31 cellular contexts compared by ENCODE assay signal in the genomic region with DNA sequence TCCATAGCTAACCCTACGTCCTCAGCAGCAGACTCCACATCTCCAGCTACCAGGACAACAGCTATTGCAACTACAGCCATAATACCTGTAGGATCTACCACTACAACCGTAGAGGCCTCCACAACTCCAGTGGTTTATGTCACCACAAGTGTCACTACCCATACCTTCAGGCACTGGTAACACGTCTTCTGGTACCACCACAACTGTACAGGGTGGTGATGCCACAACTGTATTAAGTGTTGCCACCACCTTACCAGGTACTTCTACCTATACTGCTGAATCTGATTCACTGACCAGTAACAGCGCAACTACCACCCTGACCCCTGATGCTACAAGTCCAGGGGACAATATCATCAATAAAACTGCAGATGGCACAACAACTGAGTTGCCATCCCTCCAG. TPM values are rescaled to one million over a fixed set of nuclear protein-coding genes. Genes with fewer than 3 reads are reported as not detected.
"Had no signal": no experiment of that assay in that cellular context is flagged by ENCODE, and none has a peak within 500 bp of the region (broad histone marks: within the 10 kb centered on the region; RNA-seq: fewer than 3 reads in every experiment).

No MANE protein-coding gene starts in this region.

- H3K9me3 Mint-ChIP-seq: stimulated activated naive B cell treated with anti-CD40 and anti-IgM and Interleukin-4, amounts not matched to agents 10 μg/mL and 1 μg/mL and 100 μg/mL, for 72 hours; stimulated activated naive CD8-positive, alpha-beta T cell treated with anti-CD3 and anti-CD28 coated beads, Interleukin-15, Interleukin-2, amounts not matched to agents 100 ng/mL and 50 ng/mL, for 24 hours; type B pancreatic cell had no signal

- H3K4me3 Mint-ChIP-seq: stimulated activated naive B cell treated with anti-CD40 and anti-IgM and Interleukin-4, amounts not matched to agents 10 μg/mL and 1 μg/mL and 100 μg/mL, for 72 hours; stimulated activated naive CD8-positive, alpha-beta T cell treated with anti-CD3 and anti-CD28 coated beads, Interleukin-15, amount 100 ng/mL, for 72 hours; stimulated activated naive CD8-positive, alpha-beta T cell treated with anti-CD3 and anti-CD28 coated beads, Interleukin-15, Interleukin-2, amounts not matched to agents 100 ng/mL and 50 ng/mL, for 24 hours; type B pancreatic cell had no signal

- DNase-seq: stimulated activated CD4-positive, alpha-beta T cell treated with anti-CD3 and anti-CD28 coated beads, Interleukin-2, amount 100 ng/mL, for 24 hours; stimulated activated CD4-positive, alpha-beta T cell treated with anti-CD3 and anti-CD28 coated beads, Interleukin-2, amount 100 ng/mL, for 48 hours; stimulated activated CD4-positive, alpha-beta T cell treated with anti-CD3 and anti-CD28 coated beads, Interleukin-4, amount 100 ng/mL, for 1 hour; stimulated activated CD4-positive, alpha-beta T cell treated with anti-CD3 and anti-CD28 coated beads, Interleukin-4, amount 100 ng/mL, for 24 hours; stimulated activated CD4-positive, alpha-beta T cell treated with anti-CD3 and anti-CD28 coated beads, Interleukin-4, amount 100 ng/mL, for 4 hours; stimulated activated CD8-positive, alpha-beta memory T cell treated with anti-CD3 and anti-CD28 coated beads, Interleukin-4, amount 100 ng/mL, for 48 hours; stimulated activated naive B cell treated with anti-CD40 and anti-IgM and Interleukin-4, amounts not matched to agents 10 μg/mL and 1 μg/mL and 100 μg/mL, for 72 hours; stimulated activated naive CD4-positive, alpha-beta T cell; stimulated activated naive CD4-positive, alpha-beta T cell treated with Interleukin-2 at 50 U/mL for 16 hours; stimulated activated naive CD8-positive, alpha-beta T cell treated with anti-CD3 and anti-CD28 coated beads, Interleukin-15, amount 100 ng/mL, for 72 hours; stimulated activated naive CD8-positive, alpha-beta T cell treated with anti-CD3 and anti-CD28 coated beads, Interleukin-15, Interleukin-2, amounts not matched to agents 100 U/mL and 50 U/mL, for 24 hours; stomach; substantia nigra; testis; thyroid gland; tibial artery; transverse colon; trophoblast cell; upper lobe of left lung; upper lobe of right lung; uterus had no signal

- ATAC-seq: stimulated activated naive CD8-positive, alpha-beta T cell treated with anti-CD3 and anti-CD28 coated beads, Interleukin-15, amount 100 ng/mL, for 72 hours; stimulated activated naive CD8-positive, alpha-beta T cell treated with anti-CD3 and anti-CD28 coated beads, Interleukin-15, Interleukin-2, amounts not matched to agents 100 U/mL and 50 U/mL, for 24 hours had no signal

- H3K4me3 ChIP-seq: stomach, suprapubic skin, testis, thoracic aorta, thyroid gland, tibial artery, tibial nerve, transverse colon, upper lobe of left lung, upper lobe of right lung, uterus, vagina had no signal

- H3K27ac Mint-ChIP-seq: stimulated activated naive B cell treated with anti-CD40 and anti-IgM and Interleukin-4, amounts not matched to agents 10 μg/mL and 1 μg/mL and 100 μg/mL, for 72 hours; stimulated activated naive CD8-positive, alpha-beta T cell treated with anti-CD3 and anti-CD28 coated beads, Interleukin-15, amount 100 ng/mL, for 72 hours; stimulated activated naive CD8-positive, alpha-beta T cell treated with anti-CD3 and anti-CD28 coated beads, Interleukin-15, Interleukin-2, amounts not matched to agents 100 ng/mL and 50 ng/mL, for 24 hours; type B pancreatic cell had no signal

- H3K36me3 ChIP-seq: stomach, suprapubic skin, thoracic aorta, thyroid gland, tibial artery, tibial nerve, transverse colon, upper lobe of left lung, upper lobe of right lung, uterus, vagina had no signal

- H3K4me1 Mint-ChIP-seq: stimulated activated naive B cell treated with anti-CD40 and anti-IgM and Interleukin-4, amounts not matched to agents 10 μg/mL and 1 μg/mL and 100 μg/mL, for 72 hours; stimulated activated naive CD8-positive, alpha-beta T cell treated with anti-CD3 and anti-CD28 coated beads, Interleukin-15, amount 100 ng/mL, for 72 hours had no signal

- H3K27me3 Mint-ChIP-seq: stimulated activated naive CD8-positive, alpha-beta T cell treated with anti-CD3 and anti-CD28 coated beads, Interleukin-15, Interleukin-2, amounts not matched to agents 100 ng/mL and 50 ng/mL, for 24 hours had no signal

- H3K27me3 ChIP-seq: stomach, suprapubic skin, testis, thyroid gland, tibial artery, tibial nerve, transverse colon, upper lobe of left lung, upper lobe of right lung, uterus, vagina had no signal

- H3K36me3 Mint-ChIP-seq: stimulated activated naive B cell treated with anti-CD40 and anti-IgM and Interleukin-4, amounts not matched to agents 10 μg/mL and 1 μg/mL and 100 μg/mL, for 72 hours; type B pancreatic cell had no signal

RNA-seq across cellular contexts. Expression of gene CABS1, which starts 34.6 kb away (rescaled TPM):
- total RNA-seq: stomach, subcutaneous adipose tissue, suprapubic skin, temporal lobe, thoracic aorta, thyroid gland, tibial nerve, transverse colon, upper lobe of left lung, upper lobe of right lung, ureter, urinary bladder, vagina had no signal

RNA-seq across cellular contexts. Expression of gene CSN3, which starts 57.8 kb away (rescaled TPM):
- total RNA-seq: stomach, subcutaneous adipose tissue, suprapubic skin, temporal lobe, thoracic aorta, thyroid gland, tibial nerve, transverse colon, upper lobe of left lung, upper lobe of right lung, ureter, urinary bladder, uterus, vagina had no signal
